8 cellular contexts compared by ENCODE assay signal in the genomic region with DNA sequence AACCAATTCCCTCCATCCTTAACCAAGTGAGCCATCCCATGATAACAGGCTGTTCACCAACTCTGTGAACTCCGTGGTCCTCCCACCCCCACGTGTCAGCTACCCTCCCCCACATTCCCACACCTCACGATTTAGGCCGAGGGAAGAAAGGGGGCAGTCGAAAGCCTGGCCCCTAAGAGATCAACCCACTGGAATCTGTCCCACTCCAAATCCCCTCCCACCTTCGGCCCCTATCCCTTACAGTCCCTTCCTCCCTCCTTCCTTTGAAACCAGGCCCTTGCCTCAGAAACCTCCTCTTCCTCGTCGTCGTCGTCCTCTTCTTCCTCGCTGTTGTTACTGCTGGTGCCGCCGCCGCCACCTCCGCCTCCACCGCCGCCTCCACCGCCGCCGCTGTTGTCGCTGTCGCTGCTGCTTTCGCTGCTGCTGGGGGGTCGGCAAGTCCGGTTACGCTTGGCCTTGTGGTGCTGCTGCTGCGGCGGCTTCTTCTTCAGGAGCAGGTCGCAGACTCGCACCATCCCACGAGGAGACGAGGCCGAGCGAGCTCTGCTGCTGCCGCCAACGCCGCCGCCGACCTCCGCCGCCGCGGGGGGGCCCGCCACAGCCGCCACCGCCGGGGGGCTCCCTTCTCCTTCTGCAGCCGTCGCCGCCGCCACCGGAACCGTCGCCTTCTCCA. TPM values are rescaled to one million over a fixed set of nuclear protein-coding genes. Genes with fewer than 3 reads are reported as not detected.
A peak's percentile ranks its signal among the peaks of the same experiment; 100 is the strongest.
DNase-seq lines count a peak whose midpoint lies in the region; ATAC-seq, FAIRE-seq and TF ChIP-seq lines count a peak whose summit lies in the region.

No MANE protein-coding gene starts in this region.

- H2BK12ac ChIP-seq in H1 (ENCODE audit: low read depth, low read length), result peak overlapping the region; percentile 5; the same call in 1 of the 2 replicates

- no peaks in the 10 kb centered on the region; the same call in 1 of the 2 replicates for H3K79me1 ChIP-seq in H1 (ENCODE audit: low read depth, low read length)

- TF ChIP-seq RAD21 in H1 (IDR thresholded peaks at IDR 0.05 in 1 of 2, conservative IDR thresholded peaks at IDR 0.05 in 1 of 2; ENCODE audit: low read depth in 2 of 2, low read length in 2 of 2), result peak in 1 of 2 experiments; percentile 8; a peak in 1 of 4 replicates

- POLR2A ChIA-PET in H1 (lab: Charles Lee; ENCODE audit: partially characterized antibody), result interaction anchor here (0.9 to 4.3 kb wide), 21 partner anchors 10 to 188 kb away, joined by 3 to 17 read pairs (median 4); a partner anchor contains a TSS

- no peaks in the 10 kb centered on the region; the same call in 1 of the 2 replicates for H3K23me2 ChIP-seq in H1 (ENCODE audit: low read depth, low read length)

- H3K9me3 ChIP-seq in H1 (ENCODE audit: insufficient read depth in 2 of 2, low read depth in 1 of 2, low read length in 1 of 2) (no peaks in the 10 kb centered on the region), mucosa of rectum (ENCODE audit: control insufficient read depth in 2 of 2, low read length in 2 of 2) (no peaks in the 10 kb centered on the region)

- H3K4me3 ChIP-seq in H1 (ENCODE audit: extremely low read depth in 1 of 4, insufficient read depth in 2 of 4, low read depth in 3 of 4, low read length in 4 of 4), result peak overlapping the region; percentile 86 to 100 (median 94)
- H3K4me3 ChIP-seq in mucosa of rectum (ENCODE audit: low read length in 2 of 2), result peak overlapping the region; percentile 92 to 99

- peak overlapping the region; percentile 96; the same call in 1 of the 2 replicates for H4K8ac ChIP-seq in H1 (ENCODE audit: extremely low read depth, insufficient read depth, low read length)

- H2BK15ac ChIP-seq in H1 (ENCODE audit: low read length), result no peak overlapping the region

- H3K36me3 ChIP-seq in H1 (ENCODE audit: control insufficient read depth in 2 of 4, insufficient read depth in 4 of 4, low read length in 3 of 4), result peaks cover 0 to 12% (median 0%) of the 10 kb centered on the region in 4 experiments; a peak in 2 of 8 replicates
- H3K36me3 ChIP-seq in mucosa of rectum (ENCODE audit: control insufficient read depth in 2 of 2, insufficient read depth in 2 of 2, low read length in 2 of 2), result peaks cover 0 to under 1% of the 10 kb centered on the region in 2 donors

- H3K23ac ChIP-seq in H1 (ENCODE audit: insufficient read length), result no peak overlapping the region

- peak overlapping the region; percentile 80 to 85 for H3K4me2 ChIP-seq in H1 (ENCODE audit: insufficient read depth in 1 of 2, low read depth in 2 of 2, low read length in 2 of 2)

- 0% methylated on average over 23 of the region's 54 CpGs; no CpG with 5 or more reads in 1 of the 2 experiments for WGBS in H1 (ENCODE audit: extremely low coverage in 1 of 2, insufficient coverage in 1 of 2, insufficient read length in 1 of 2, insufficient replicate concordance in 2 of 2, low coverage in 1 of 2, low lambda C conversion rate in 2 of 2, missing lambda C conversion rate in 1 of 2), 2 experiments

- no peak overlapping the region for H2AFZ ChIP-seq in H1 (ENCODE audit: low read length)

- no peak overlapping the region for H2BK20ac ChIP-seq in H1 (ENCODE audit: low read length)

- no peak for TF ChIP-seq CTCF in H1 (IDR thresholded peaks at IDR 0.05; ENCODE audit: control extremely low read depth in 1 of 3, insufficient read depth in 1 of 3, low read depth in 1 of 3, low read length in 3 of 3)

- H3K56ac ChIP-seq in H1 (replicated peaks; ENCODE audit: insufficient read length, low read depth, low read length), result peak overlapping the region; percentile 73

- H4K91ac ChIP-seq in H1 (replicated peaks; ENCODE audit: insufficient read length, low read length), result peak overlapping the region; percentile 83

- peaks cover 0 to 15% of the 10 kb centered on the region in 2 experiments for H4K20me1 ChIP-seq in H1 (replicated peaks in 1 of 2; ENCODE audit: control insufficient read depth in 1 of 2, insufficient read depth in 2 of 2, low read length in 2 of 2)

- no peak overlapping the region for H3K4ac ChIP-seq in H1 (replicated peaks; ENCODE audit: insufficient read length, low read depth, low read length)

- TF ChIP-seq POLR2A in H1 (IDR thresholded peaks at IDR 0.05; ENCODE audit: control extremely low read depth in 1 of 2, low read depth in 2 of 2, low read length in 2 of 2), result no peak

- H3K79me2 ChIP-seq in H1 (ENCODE audit: control insufficient read depth in 1 of 2, insufficient read depth in 2 of 2, low read length in 2 of 2), result peaks cover 17 to 75% of the 10 kb centered on the region in 2 experiments

- H3K27me3 ChIP-seq in H1 (replicated peaks in 1 of 4; ENCODE audit: control insufficient read depth in 3 of 4, extremely low read depth in 1 of 4, insufficient read depth in 3 of 4, low read length in 3 of 4) (no peaks in the 10 kb centered on the region), mucosa of rectum (ENCODE audit: control insufficient read depth in 2 of 2, insufficient read depth in 2 of 2, low read length in 2 of 2) (no peaks in the 10 kb centered on the region)

- DNase-seq in NCI-H748 (lab: John Stamatoyannopoulos, UW; ENCODE audit: unreplicated experiment), result peak; percentile 64
- no peak for DNase-seq in NCI-H748 treated with DMSO at 0.1 percent for 48 hours (lab: John Stamatoyannopoulos, UW)
- peak in 3 of 5 experiments; percentile 13 to 76 (median 55) for DNase-seq in T-helper 2 cell
- peak in 1 of 2 experiments; percentile 55 for DNase-seq in H1 (ENCODE audit: low read depth in 1 of 2, low spot score in 2 of 2)
- peak; percentile 18 for DNase-seq in urothelium cell line (ENCODE audit: low spot score)

- H3K27ac ChIP-seq in H1 (ENCODE audit: low read depth, low read length), result peak overlapping the region; percentile 99
- peak overlapping the region; percentile 96 to 97 for H3K27ac ChIP-seq in mucosa of rectum (ENCODE audit: low read depth in 2 of 2, low read length in 2 of 2)

- H2BK5ac ChIP-seq in H1 (ENCODE audit: low read depth, low read length), result peak overlapping the region; percentile 85

- peak overlapping the region; percentile 13 for H4K5ac ChIP-seq in H1 (ENCODE audit: insufficient read length, low read depth, low read length)

- peak overlapping the region; percentile 72; the same call in 1 of the 2 replicates for H2AK5ac ChIP-seq in H1 (ENCODE audit: low read depth, low read length)

- CTCF ChIA-PET in H1 (lab: Charles Lee; ENCODE audit: partially characterized antibody), result interaction anchor here (0.8 to 1.9 kb wide), 11 partner anchors 10 to 188 kb away, joined by 3 to 10 read pairs (median 4); a partner anchor contains a TSS

- H3K9ac ChIP-seq in H1 (replicated peaks in 1 of 4; ENCODE audit: extremely low read depth in 1 of 4, low read depth in 3 of 4, low read length in 3 of 4), result peak overlapping the region; percentile 86 to 97 (median 90)
- peak overlapping the region; percentile 94 for H3K9ac ChIP-seq in mucosa of rectum (ENCODE audit: low read depth in 1 of 2, low read length in 2 of 2)

- H2BK120ac ChIP-seq in H1 (replicated peaks; ENCODE audit: low read depth, low read length), result no peak overlapping the region

- TF ChIP-seq EP300 in H1 (IDR thresholded peaks at IDR 0.05; ENCODE audit: borderline replicate concordance in 1 of 2, low read depth in 2 of 2, low read length in 2 of 2), result no peak; a peak in 1 of 3 replicates

- FAIRE-seq in H1 (lab: Jason Lieb, UNC) (no peak), urothelium cell line (lab: Jason Lieb, UNC) (no peak)

- ATAC-seq in GM19452 (IDR thresholded peaks at IDR 0.05; ENCODE audit: unreplicated experiment) (peak; percentile 25), HG03442 (IDR thresholded peaks at IDR 0.05; ENCODE audit: unreplicated experiment) (peak; percentile 30)

- no peak overlapping the region for H3K14ac ChIP-seq in H1 (ENCODE audit: insufficient read length)

- H3K4me1 ChIP-seq in H1 (replicated peaks in 1 of 4; ENCODE audit: control insufficient read depth in 3 of 4, insufficient read depth in 4 of 4, low read length in 3 of 4) (peaks cover 0 to 5% (median 0%) of the 10 kb centered on the region in 4 experiments; a peak in 2 of 7 replicates), mucosa of rectum (ENCODE audit: control insufficient read depth in 2 of 2, insufficient read depth in 2 of 2, low read length in 2 of 2) (peaks cover 8 to 19% of the 10 kb centered on the region in 2 donors)

- peak overlapping the region; percentile 68 for H3K18ac ChIP-seq in H1 (ENCODE audit: extremely low read depth, low read length)

TF ChIP-seq in H1, 55 proteins besides CTCF, POLR2A, EP300 and RAD21 (continues in another document):
- TF ChIP-seq CHD2 (IDR thresholded peaks at IDR 0.05; ENCODE audit: low read length) (no peak), CBX8 (IDR thresholded peaks at IDR 0.05; ENCODE audit: borderline replicate concordance, low read depth, low read length) (no peak), RNF2 (IDR thresholded peaks at IDR 0.05; ENCODE audit: borderline replicate concordance, low read depth, low read length, missing control alignments, poor library complexity, severe bottlenecking) (no peak), RBBP5 (IDR thresholded peaks at IDR 0.05; ENCODE audit: borderline replicate concordance, low read depth, low read length) (0 out of 2 replicates have a peak, but pooled peaks have one; percentile 26), ASH2L (IDR thresholded peaks at IDR 0.05; ENCODE audit: low read length) (peak; percentile 67), SAP30 (IDR thresholded peaks at IDR 0.05; ENCODE audit: insufficient read depth, insufficient replicate concordance, low read length) (peak; percentile 49), KDM4A (IDR thresholded peaks at IDR 0.05; ENCODE audit: low read depth, low read length, severe bottlenecking) (no peak)
- TF ChIP-seq, protein P1, sequence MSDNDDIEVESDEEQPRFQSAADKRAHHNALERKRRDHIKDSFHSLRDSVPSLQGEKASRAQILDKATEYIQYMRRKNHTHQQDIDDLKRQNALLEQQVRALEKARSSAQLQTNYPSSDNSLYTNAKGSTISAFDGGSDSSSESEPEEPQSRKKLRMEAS (IDR thresholded peaks at IDR 0.05), result no peak

RNA-seq across cellular contexts. Expression of a gene that starts 0.5 kb away (rescaled TPM):
- 87.1 and 93.7 TPM in 2 replicates for total RNA-seq in H1 (2021; fragmentation: NEBNext Ultra II Directional; extraction: Animal tissue kit (Norgen Biotek cat#: 25700))
- 28.7 and 42.4 TPM in 2 replicates for polyA plus RNA-seq in H1 (2011; rRNA removed)
- polyA plus RNA-seq in H1 (2011; cell fraction: cytosol; rRNA removed), result 38.1 TPM
- polyA plus RNA-seq in H1 (2011; cell fraction: nucleus; rRNA removed), result 42.6 TPM
- polyA plus RNA-seq in H1 (2012, experiment 1 of 2), result 45.9 to 61.7 TPM (median 51.7 TPM) in 4 replicates
- 1.7 TPM for polyA plus RNA-seq in H1 (2012, experiment 2 of 2)
- 37.9 TPM for polyA plus RNA-seq in H1 (2013, experiment 1 of 2)
- polyA plus RNA-seq in H1 (2013, experiment 2 of 2), result 33.2 TPM
- 204 and 252 TPM in 2 replicates for polyA minus RNA-seq in H1 (2011; rRNA and poly(A)+ RNA removed)
- 79.8 TPM for polyA minus RNA-seq in H1 (2011; cell fraction: cytosol; rRNA and poly(A)+ RNA removed)
- polyA minus RNA-seq in H1 (2011; cell fraction: nucleus; rRNA and poly(A)+ RNA removed), result 118 TPM
